1 cellular context compared by ENCODE assay signal in the genomic region with DNA sequence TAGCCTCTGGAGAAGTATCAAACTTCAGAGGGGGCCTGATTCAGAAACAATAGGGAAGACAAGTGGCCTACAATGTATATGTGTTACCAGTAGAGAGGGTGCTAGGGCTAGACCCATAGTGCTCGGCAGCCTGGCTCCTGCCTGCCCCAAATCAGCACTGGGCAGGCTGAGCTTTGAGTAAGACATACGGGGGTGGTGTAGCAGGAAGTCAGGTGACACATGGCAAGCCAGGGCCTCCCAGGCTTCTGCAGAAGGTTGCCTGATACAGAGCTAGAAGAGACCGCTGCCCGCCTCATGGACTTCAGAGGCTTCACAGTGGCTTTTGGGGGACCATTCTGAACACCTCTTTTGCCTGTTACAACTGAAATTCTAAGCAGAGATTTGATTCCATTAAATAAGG.
TF ChIP-seq lines count a peak whose summit lies in the region.

No MANE protein-coding gene starts in this region.

TF ChIP-seq in HepG2, 621 proteins besides CTCF, POLR2A, EP300 and RAD21:
- no peak for TF ChIP-seq ZC3H13 (CRISPR knock-in tag; IDR thresholded peaks at IDR 0.05)
- TF ChIP-seq PAWR (CRISPR knock-in tag; IDR thresholded peaks at IDR 0.05; ENCODE audit: borderline replicate concordance): no peak
- TF ChIP-seq REXO4 (CRISPR knock-in tag; IDR thresholded peaks at IDR 0.05; ENCODE audit: borderline replicate concordance): no peak
- TF ChIP-seq RBM22 (optimal IDR thresholded peaks at IDR 0.05; ENCODE audit: low read length): peak; percentile 88
- no peak for TF ChIP-seq ZNF703 (CRISPR knock-in tag; IDR thresholded peaks at IDR 0.05; ENCODE audit: borderline replicate concordance)
- no peak for TF ChIP-seq ZFP37 (CRISPR knock-in tag; IDR thresholded peaks at IDR 0.05; ENCODE audit: borderline replicate concordance)
- no peak for TF ChIP-seq ZNF329 (CRISPR knock-in tag; IDR thresholded peaks at IDR 0.05; ENCODE audit: low read depth)
- no peak for TF ChIP-seq ATF1 (CRISPR knock-in tag; IDR thresholded peaks at IDR 0.05)
- TF ChIP-seq, protein P1, sequence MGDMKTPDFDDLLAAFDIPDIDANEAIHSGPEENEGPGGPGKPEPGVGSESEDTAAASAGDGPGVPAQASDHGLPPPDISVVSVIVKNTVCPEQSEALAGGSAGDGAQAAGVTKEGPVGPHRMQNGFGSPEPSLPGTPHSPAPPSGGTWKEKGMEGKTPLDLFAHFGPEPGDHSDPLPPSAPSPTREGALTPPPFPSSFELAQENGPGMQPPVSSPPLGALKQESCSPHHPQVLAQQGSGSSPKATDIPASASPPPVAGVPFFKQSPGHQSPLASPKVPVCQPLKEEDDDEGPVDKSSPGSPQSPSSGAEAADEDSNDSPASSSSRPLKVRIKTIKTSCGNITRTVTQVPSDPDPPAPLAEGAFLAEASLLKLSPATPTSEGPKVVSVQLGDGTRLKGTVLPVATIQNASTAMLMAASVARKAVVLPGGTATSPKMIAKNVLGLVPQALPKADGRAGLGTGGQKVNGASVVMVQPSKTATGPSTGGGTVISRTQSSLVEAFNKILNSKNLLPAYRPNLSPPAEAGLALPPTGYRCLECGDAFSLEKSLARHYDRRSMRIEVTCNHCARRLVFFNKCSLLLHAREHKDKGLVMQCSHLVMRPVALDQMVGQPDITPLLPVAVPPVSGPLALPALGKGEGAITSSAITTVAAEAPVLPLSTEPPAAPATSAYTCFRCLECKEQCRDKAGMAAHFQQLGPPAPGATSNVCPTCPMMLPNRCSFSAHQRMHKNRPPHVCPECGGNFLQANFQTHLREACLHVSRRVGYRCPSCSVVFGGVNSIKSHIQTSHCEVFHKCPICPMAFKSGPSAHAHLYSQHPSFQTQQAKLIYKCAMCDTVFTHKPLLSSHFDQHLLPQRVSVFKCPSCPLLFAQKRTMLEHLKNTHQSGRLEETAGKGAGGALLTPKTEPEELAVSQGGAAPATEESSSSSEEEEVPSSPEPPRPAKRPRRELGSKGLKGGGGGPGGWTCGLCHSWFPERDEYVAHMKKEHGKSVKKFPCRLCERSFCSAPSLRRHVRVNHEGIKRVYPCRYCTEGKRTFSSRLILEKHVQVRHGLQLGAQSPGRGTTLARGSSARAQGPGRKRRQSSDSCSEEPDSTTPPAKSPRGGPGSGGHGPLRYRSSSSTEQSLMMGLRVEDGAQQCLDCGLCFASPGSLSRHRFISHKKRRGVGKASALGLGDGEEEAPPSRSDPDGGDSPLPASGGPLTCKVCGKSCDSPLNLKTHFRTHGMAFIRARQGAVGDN (CRISPR knock-in tag; IDR thresholded peaks at IDR 0.05): peak; percentile 30; the same call in 1 of the 2 replicates
- TF ChIP-seq ZNF34 (CRISPR knock-in tag; IDR thresholded peaks at IDR 0.05; ENCODE audit: borderline replicate concordance): no peak
- peak; percentile 32 for TF ChIP-seq AGO2 (optimal IDR thresholded peaks at IDR 0.05; ENCODE audit: low read depth, low read length)
- TF ChIP-seq, protein P2, sequence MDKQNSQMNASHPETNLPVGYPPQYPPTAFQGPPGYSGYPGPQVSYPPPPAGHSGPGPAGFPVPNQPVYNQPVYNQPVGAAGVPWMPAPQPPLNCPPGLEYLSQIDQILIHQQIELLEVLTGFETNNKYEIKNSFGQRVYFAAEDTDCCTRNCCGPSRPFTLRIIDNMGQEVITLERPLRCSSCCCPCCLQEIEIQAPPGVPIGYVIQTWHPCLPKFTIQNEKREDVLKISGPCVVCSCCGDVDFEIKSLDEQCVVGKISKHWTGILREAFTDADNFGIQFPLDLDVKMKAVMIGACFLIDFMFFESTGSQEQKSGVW (CRISPR knock-in tag; IDR thresholded peaks at IDR 0.05; ENCODE audit: borderline replicate concordance): no peak
- TF ChIP-seq, protein P3, sequence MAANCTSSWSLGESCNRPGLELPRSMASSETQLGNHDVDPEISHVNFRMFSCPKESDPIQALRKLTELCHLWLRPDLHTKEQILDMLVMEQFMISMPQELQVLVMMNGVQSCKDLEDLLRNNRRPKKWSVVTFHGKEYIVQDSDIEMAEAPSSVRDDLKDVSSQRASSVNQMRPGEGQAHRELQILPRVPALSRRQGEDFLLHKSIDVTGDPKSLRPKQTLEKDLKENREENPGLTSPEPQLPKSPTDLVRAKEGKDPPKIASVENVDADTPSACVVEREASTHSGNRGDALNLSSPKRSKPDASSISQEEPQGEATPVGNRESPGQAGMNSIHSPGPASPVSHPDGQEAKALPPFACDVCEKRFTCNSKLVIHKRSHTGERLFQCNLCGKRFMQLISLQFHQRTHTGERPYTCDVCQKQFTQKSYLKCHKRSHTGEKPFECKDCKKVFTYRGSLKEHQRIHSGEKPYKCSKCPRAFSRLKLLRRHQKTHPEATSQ (CRISPR knock-in tag; IDR thresholded peaks at IDR 0.05; ENCODE audit: borderline replicate concordance): no peak
- TF ChIP-seq NAIF1 (CRISPR knock-in tag; IDR thresholded peaks at IDR 0.05; ENCODE audit: borderline replicate concordance): no peak
- no peak for TF ChIP-seq SMAD3 (CRISPR knock-in tag; IDR thresholded peaks at IDR 0.05)
- TF ChIP-seq ELF3 (CRISPR knock-in tag; IDR thresholded peaks at IDR 0.05): no peak
- TF ChIP-seq MAFK (conservative IDR thresholded peaks at IDR 0.05 in 1 of 2, IDR thresholded peaks at IDR 0.05 in 1 of 2; ENCODE audit: low read length in 2 of 2): no peak
- TF ChIP-seq, protein P4, sequence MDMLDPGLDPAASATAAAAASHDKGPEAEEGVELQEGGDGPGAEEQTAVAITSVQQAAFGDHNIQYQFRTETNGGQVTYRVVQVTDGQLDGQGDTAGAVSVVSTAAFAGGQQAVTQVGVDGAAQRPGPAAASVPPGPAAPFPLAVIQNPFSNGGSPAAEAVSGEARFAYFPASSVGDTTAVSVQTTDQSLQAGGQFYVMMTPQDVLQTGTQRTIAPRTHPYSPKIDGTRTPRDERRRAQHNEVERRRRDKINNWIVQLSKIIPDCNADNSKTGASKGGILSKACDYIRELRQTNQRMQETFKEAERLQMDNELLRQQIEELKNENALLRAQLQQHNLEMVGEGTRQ (IDR thresholded peaks at IDR 0.05; ENCODE audit: low read depth, low read length): no peak
- TF ChIP-seq, protein P4 (CRISPR knock-in tag; IDR thresholded peaks at IDR 0.05; ENCODE audit: borderline replicate concordance): no peak
- TF ChIP-seq GABPA (IDR thresholded peaks at IDR 0.05; ENCODE audit: low read depth, low read length): no peak
- TF ChIP-seq GABPA (CRISPR knock-in tag; IDR thresholded peaks at IDR 0.05; ENCODE audit: low read depth): no peak
